In the genomic region with DNA sequence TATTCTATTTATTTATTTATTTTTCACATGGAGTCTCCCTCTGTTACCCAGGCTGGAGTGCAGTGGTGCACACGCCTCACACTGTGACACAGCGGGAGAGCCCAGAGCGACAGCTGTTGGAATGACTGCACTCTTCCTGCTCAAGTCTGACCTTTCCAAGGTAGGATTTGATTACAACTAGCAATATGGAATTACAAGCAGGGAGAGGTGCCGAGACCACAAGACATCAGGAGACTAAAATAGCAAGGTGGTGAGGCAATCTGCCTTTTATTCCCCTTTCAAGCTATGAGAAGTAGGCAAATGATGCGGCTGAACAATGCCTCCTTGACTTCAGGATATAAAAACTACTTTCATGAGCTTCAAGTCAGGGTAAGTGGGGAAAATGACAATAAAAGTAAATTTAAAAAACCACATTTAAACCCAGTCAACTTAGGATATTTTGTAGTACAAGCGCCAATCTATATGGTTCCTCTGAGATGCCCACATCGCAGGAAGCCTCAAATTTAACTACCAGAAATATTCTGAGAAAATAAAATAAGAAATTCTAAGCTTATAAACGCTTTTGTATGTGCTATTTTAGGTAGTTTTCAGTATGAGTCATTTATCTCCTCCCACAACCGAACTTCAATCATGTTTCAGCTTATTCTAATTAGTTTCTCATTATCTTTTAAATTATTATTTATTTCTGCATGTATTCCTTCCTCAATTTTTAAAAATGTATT, we compare ENCODE assay signal across 8 cellular contexts.
A peak's percentile ranks its signal among the peaks of the same experiment; 100 is the strongest.
DNase-seq lines count a peak whose midpoint lies in the region; FAIRE-seq and TF ChIP-seq lines count a peak whose summit lies in the region.

No MANE protein-coding gene starts in this region.

- intact Hi-C loops in spleen (cut with DNase I; ENCODE audit: low total_unique reads) = no loop called here

- no peaks in the 10 kb centered on the region for H3K9me3 ChIP-seq in spleen
- no peaks in the 10 kb centered on the region; the same call in 1 of the 2 replicates for H3K9me3 ChIP-seq in BE2C

- FAIRE-seq in urothelium cell line (lab: Jason Lieb, UNC) = no peak

- peak; percentile 20 for DNase-seq in SKM-1 treated with dmso at 0.1 percent for 144 hours (lab: John Stamatoyannopoulos, UW; ENCODE audit: unreplicated experiment)
- DNase-seq in SKM-1 (lab: John Stamatoyannopoulos, UW; ENCODE audit: unreplicated experiment) = no peak
- peak; percentile 4 for DNase-seq in NCI-H187 treated with DMSO at 0.1 percent for 48 hours (lab: John Stamatoyannopoulos, UW)
- DNase-seq in cardiac fibroblast (ENCODE audit: low read depth in 2 of 2) = peak; percentile 46 to 58
- DNase-seq in urothelium cell line (ENCODE audit: low spot score) = peak; percentile 84
- no peak for DNase-seq in spleen
- no peak for DNase-seq in NCI-H1436 (lab: John Stamatoyannopoulos, UW)
- no peak for DNase-seq in BE2C

- TF ChIP-seq POLR2A in spleen (IDR thresholded peaks at IDR 0.05) = no peak

- TF ChIP-seq CTCF in cardiac fibroblast (IDR thresholded peaks at IDR 0.05; ENCODE audit: low read depth, low read length) (no peak), spleen (IDR thresholded peaks at IDR 0.05 in 8 of 11, conservative IDR thresholded peaks at IDR 0.05 in 3 of 11) (no peak), BE2C (IDR thresholded peaks at IDR 0.05; ENCODE audit: low read depth, low read length) (no peak)

- 72 to 83% (median 78%) methylated on average over 9 of the region's 9 CpGs for WGBS in spleen, 5 donors

- no peaks in the 10 kb centered on the region for H3K27me3 ChIP-seq in spleen (replicated peaks in 1 of 7)
- H3K27me3 ChIP-seq in BE2C = no peaks in the 10 kb centered on the region

- H3K36me3 ChIP-seq in spleen (no peaks in the 10 kb centered on the region), BE2C (no peaks in the 10 kb centered on the region)

- H3K27ac ChIP-seq in spleen = no peak overlapping the region

- no peak overlapping the region for H3K4me3 ChIP-seq in cardiac fibroblast (replicated peaks in 1 of 2; ENCODE audit: low read depth in 2 of 2, low read length in 2 of 2)
- no peak overlapping the region for H3K4me3 ChIP-seq in spleen
- H3K4me3 ChIP-seq in BE2C (ENCODE audit: low read depth, low read length) = no peak overlapping the region

- H3K4me1 ChIP-seq in spleen (peaks cover 0 to 3% (median 0%) of the 10 kb centered on the region in 6 donors), BE2C (peaks cover 5% of the 10 kb centered on the region; the same call in 1 of the 2 replicates)

Comparison
In these comparisons a context has a peak if more than half of its experiments do, and no peak if none do; other contexts are left out.
1. DNase-seq: peak in SKM-1 treated with dmso at 0.1 percent for 144 hours (single experiment), NCI-H187 treated with DMSO at 0.1 percent for 48 hours (single experiment), cardiac fibroblast (2 of 2) and urothelium cell line (single experiment); none in SKM-1 (single experiment), spleen (single experiment), NCI-H1436 (single experiment) and BE2C (single experiment).